8 cellular contexts compared by ENCODE assay signal in genomic region chr7:74365320-74366022, GRCh38.
DNase-seq lines count a peak whose midpoint lies in the region; ATAC-seq and TF ChIP-seq lines count a peak whose summit lies in the region.

No MANE protein-coding gene starts in this region.

- DNase-seq in HCEC 1CT (peak; percentile 35), NCI-H82 (lab: John Stamatoyannopoulos, UW) (peak; percentile 94), erythroblast (lab: John Stamatoyannopoulos, UW) (peak; percentile 30 to 41), neural crest cell (ENCODE audit: low read depth, low spot score) (peak; percentile 70), SKM-1 treated with dmso at 0.1 percent for 144 hours (lab: John Stamatoyannopoulos, UW; ENCODE audit: unreplicated experiment) (no peak)

- H3K4me3 Mint-ChIP-seq in neural crest cell: no peak overlapping the region

- no peaks in the 10 kb centered on the region for H3K27me3 Mint-ChIP-seq in neural crest cell (ENCODE audit: low read depth)

- ATAC-seq in HG02852 (IDR thresholded peaks at IDR 0.05; ENCODE audit: unreplicated experiment): no peak
- ATAC-seq in HG02623 (IDR thresholded peaks at IDR 0.05; ENCODE audit: unreplicated experiment): no peak
- ATAC-seq in HG02571 (IDR thresholded peaks at IDR 0.05; ENCODE audit: unreplicated experiment): no peak

- no peak for TF ChIP-seq CTCF in neural crest cell (conservative IDR thresholded peaks at IDR 0.05)

- TF ChIP-seq POLR2A in erythroblast (IDR thresholded peaks at IDR 0.05; ENCODE audit: low read length): no peak

- H3K4me1 Mint-ChIP-seq in neural crest cell: peaks cover 7% of the 10 kb centered on the region

- peaks cover 3% of the 10 kb centered on the region for H3K36me3 Mint-ChIP-seq in neural crest cell (ENCODE audit: low read depth)

- H3K27ac Mint-ChIP-seq in neural crest cell (ENCODE audit: unreplicated experiment): no peak overlapping the region

- no peaks in the 10 kb centered on the region for H3K9me3 Mint-ChIP-seq in neural crest cell
